ENCODE assay signal across 1 cellular context in genomic region chr10:126634347-126634746, GRCh38.
TF ChIP-seq lines count a peak whose summit lies in the region.

No MANE protein-coding gene starts in this region.

TF ChIP-seq in HepG2, 621 proteins besides CTCF, POLR2A, EP300 and RAD21 (continued from another document):
- TF ChIP-seq ZNF576 (CRISPR knock-in tag; IDR thresholded peaks at IDR 0.05), result no peak
- TF ChIP-seq, protein P1, sequence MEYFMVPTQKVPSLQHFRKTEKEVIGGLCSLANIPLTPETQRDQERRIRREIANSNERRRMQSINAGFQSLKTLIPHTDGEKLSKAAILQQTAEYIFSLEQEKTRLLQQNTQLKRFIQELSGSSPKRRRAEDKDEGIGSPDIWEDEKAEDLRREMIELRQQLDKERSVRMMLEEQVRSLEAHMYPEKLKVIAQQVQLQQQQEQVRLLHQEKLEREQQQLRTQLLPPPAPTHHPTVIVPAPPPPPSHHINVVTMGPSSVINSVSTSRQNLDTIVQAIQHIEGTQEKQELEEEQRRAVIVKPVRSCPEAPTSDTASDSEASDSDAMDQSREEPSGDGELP (IDR thresholded peaks at IDR 0.05; ENCODE audit: borderline replicate concordance, low read depth), result no peak
- TF ChIP-seq ZNF235 (CRISPR knock-in tag; IDR thresholded peaks at IDR 0.05; ENCODE audit: borderline replicate concordance), result no peak
- no peak for TF ChIP-seq THYN1 (CRISPR knock-in tag; IDR thresholded peaks at IDR 0.05; ENCODE audit: borderline replicate concordance, low read depth)
- TF ChIP-seq, protein P2, sequence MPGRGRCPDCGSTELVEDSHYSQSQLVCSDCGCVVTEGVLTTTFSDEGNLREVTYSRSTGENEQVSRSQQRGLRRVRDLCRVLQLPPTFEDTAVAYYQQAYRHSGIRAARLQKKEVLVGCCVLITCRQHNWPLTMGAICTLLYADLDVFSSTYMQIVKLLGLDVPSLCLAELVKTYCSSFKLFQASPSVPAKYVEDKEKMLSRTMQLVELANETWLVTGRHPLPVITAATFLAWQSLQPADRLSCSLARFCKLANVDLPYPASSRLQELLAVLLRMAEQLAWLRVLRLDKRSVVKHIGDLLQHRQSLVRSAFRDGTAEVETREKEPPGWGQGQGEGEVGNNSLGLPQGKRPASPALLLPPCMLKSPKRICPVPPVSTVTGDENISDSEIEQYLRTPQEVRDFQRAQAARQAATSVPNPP (CRISPR knock-in tag; IDR thresholded peaks at IDR 0.05), result no peak
- no peak for TF ChIP-seq ZNF639 (CRISPR knock-in tag; conservative IDR thresholded peaks at IDR 0.05)
TF ChIP-seq in HepG2: peak in this region for 0.
